13 cellular contexts compared by ENCODE assay signal in the genomic region with DNA sequence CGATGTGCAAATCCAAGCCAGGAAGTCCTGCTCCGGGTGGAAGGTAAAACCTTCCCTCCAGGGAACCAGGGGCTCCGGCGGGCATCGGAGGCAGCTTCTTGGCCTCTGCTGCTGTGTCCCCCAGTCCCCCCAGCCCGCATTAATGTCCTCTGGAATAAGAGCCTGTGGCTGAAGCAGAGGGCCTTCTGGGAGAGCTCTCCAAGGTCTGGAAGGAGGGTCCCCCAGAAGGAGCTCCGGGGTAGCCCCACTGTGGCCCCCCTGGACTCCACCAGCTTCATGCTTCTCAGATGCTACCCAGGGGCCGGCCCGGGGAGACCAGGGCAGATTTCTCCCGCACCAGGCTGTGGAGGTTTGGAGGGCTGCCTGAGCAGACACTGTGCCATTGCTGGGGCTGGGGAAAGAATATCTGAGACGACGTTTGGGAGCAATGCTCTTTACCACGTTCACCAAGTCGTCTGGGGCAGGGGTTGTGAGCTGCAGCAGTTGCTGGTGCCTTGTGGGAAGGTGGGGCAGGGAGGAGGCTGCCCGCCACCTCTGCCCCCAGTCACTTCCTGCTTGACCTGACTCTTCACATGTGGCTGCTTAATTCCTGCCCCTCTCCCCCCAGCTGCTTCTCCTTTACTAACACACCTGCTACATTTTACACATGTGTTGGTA. TPM values are rescaled to one million over a fixed set of nuclear protein-coding genes. Genes with fewer than 3 reads are reported as not detected.
DNase-seq lines count a peak whose midpoint lies in the region; ATAC-seq lines count a peak whose summit lies in the region.
"Had no signal": no experiment of that assay in that cellular context is flagged by ENCODE, and none has a peak within 500 bp of the region (broad histone marks: within the 10 kb centered on the region; RNA-seq: fewer than 3 reads in every experiment).

No MANE protein-coding gene starts in this region.

- no peaks in the 10 kb centered on the region for H3K27me3 Mint-ChIP-seq in CD4-positive, alpha-beta memory T cell
- H3K27me3 Mint-ChIP-seq in T-helper 1 cell treated with Interleukin-12 subunit alpha and Interleukin-12 subunit beta and Interleukin-4 antibody, amounts not matched to agents 30 μg/mL and 1 μg/mL, for 36 hours (ENCODE audit: low read depth), result peaks cover 4% of the 10 kb centered on the region

- no peaks in the 10 kb centered on the region for H3K9me3 Mint-ChIP-seq in CD4-positive, alpha-beta memory T cell
- no peaks in the 10 kb centered on the region for H3K9me3 Mint-ChIP-seq in T-helper 1 cell treated with Interleukin-12 subunit alpha and Interleukin-12 subunit beta and Interleukin-4 antibody, amounts not matched to agents 30 μg/mL and 1 μg/mL, for 36 hours

- in situ Hi-C loops in G401 (cut with HindIII; ENCODE audit: low sequenced_read_pairs), result no loop called here

- peaks cover 29 to 49% (median 39%) of the 10 kb centered on the region in 4 donors for H3K4me1 Mint-ChIP-seq in CD4-positive, alpha-beta memory T cell
- H3K4me1 Mint-ChIP-seq in T-helper 1 cell treated with Interleukin-12 subunit alpha and Interleukin-12 subunit beta and Interleukin-4 antibody, amounts not matched to agents 30 μg/mL and 1 μg/mL, for 36 hours (ENCODE audit: low read depth), result peaks cover 18% of the 10 kb centered on the region

- no peaks in the 10 kb centered on the region for H3K27me3 ChIP-seq in CD4-positive, alpha-beta memory T cell (ENCODE audit: insufficient read depth, low read length)

- DNase-seq in CD4-positive, alpha-beta memory T cell, result peak in 2 of 5 donors; percentile 15 to 20
- DNase-seq in left colon (no peak), G401 (ENCODE audit: low spot score) (no peak), NCI-H1048 (lab: John Stamatoyannopoulos, UW) (no peak)
- DNase-seq: left ventricle myocardium superior, NCI-H446 treated with DMSO at 0.1 percent for 48 hours, nucleus accumbens had no signal

- peak overlapping the region; percentile 60 to 90 (median 77) for H3K27ac Mint-ChIP-seq in CD4-positive, alpha-beta memory T cell
- H3K27ac Mint-ChIP-seq in T-helper 1 cell treated with Interleukin-12 subunit alpha and Interleukin-12 subunit beta and Interleukin-4 antibody, amounts not matched to agents 30 μg/mL and 1 μg/mL, for 36 hours, result peak overlapping the region; percentile 57

- H3K36me3 ChIP-seq in CD4-positive, alpha-beta memory T cell (ENCODE audit: insufficient read depth, low read length), result no peaks in the 10 kb centered on the region

- peak overlapping the region in 7 of 8 donors; percentile 64 to 83 (median 76) for H3K4me3 Mint-ChIP-seq in CD4-positive, alpha-beta memory T cell
- H3K4me3 Mint-ChIP-seq in T-helper 1 cell treated with Interleukin-12 subunit alpha and Interleukin-12 subunit beta and Interleukin-4 antibody, amounts not matched to agents 30 μg/mL and 1 μg/mL, for 36 hours, result peak overlapping the region; percentile 50
- H3K4me3 Mint-ChIP-seq: CD14-positive monocyte had no signal

- intact Hi-C loops in CD4-positive, alpha-beta memory T cell (cut with micrococcal nuclease), result no loop called here
- intact Hi-C loops in left colon (cut with DNase I, micrococcal nuclease), result no loop called here

- H3K27ac ChIP-seq in CD4-positive, alpha-beta memory T cell (ENCODE audit: low read depth, low read length), result no peak overlapping the region
- H3K27ac ChIP-seq: SK-N-MC had no signal

- CTCF ChIA-PET in CD4-positive, alpha-beta memory T cell (lab: Charles Lee; ENCODE audit: partially characterized antibody), result no interaction called here

- no peak overlapping the region for H3K4me3 ChIP-seq in CD4-positive, alpha-beta memory T cell (ENCODE audit: low read length in 2 of 2)
- H3K4me3 ChIP-seq: SK-N-MC had no signal

- POLR2A ChIA-PET in CD4-positive, alpha-beta memory T cell (lab: Charles Lee; ENCODE audit: partially characterized antibody), result interaction anchor here (1.4 kb wide), 1 partner anchor 13 kb away, joined by 8 read pairs; the partner anchor contains the start of gene ZNF316

- peaks cover 49% of the 10 kb centered on the region for H3K4me1 ChIP-seq in CD4-positive, alpha-beta memory T cell (ENCODE audit: insufficient read depth, low read length)

- ATAC-seq in GM19351 (IDR thresholded peaks at IDR 0.05; ENCODE audit: unreplicated experiment) (peak; percentile 58), left colon (peak; percentile 50), GM21360 (IDR thresholded peaks at IDR 0.05; ENCODE audit: unreplicated experiment) (no peak), GM21515 (IDR thresholded peaks at IDR 0.05; ENCODE audit: unreplicated experiment) (no peak)
- ATAC-seq: left ventricle myocardium superior had no signal

- H3K36me3 Mint-ChIP-seq in CD4-positive, alpha-beta memory T cell, result peaks cover 0 to 6% of the 10 kb centered on the region in 2 donors
- no peaks in the 10 kb centered on the region for H3K36me3 Mint-ChIP-seq in T-helper 1 cell treated with Interleukin-12 subunit alpha and Interleukin-12 subunit beta and Interleukin-4 antibody, amounts not matched to agents 30 μg/mL and 1 μg/mL, for 36 hours (ENCODE audit: low read depth)
- H3K36me3 Mint-ChIP-seq: CD14-positive monocyte had no signal

- no peaks in the 10 kb centered on the region for H3K9me3 ChIP-seq in CD4-positive, alpha-beta memory T cell (ENCODE audit: control insufficient read depth in 1 of 2, low read length in 2 of 2)

RNA-seq across cellular contexts. Expression of gene ZNF853, which starts 8.3 kb away (rescaled TPM):
- 1 to 10 TPM; 2.0 to 2.2 TPM for total RNA-seq in CD4-positive, alpha-beta memory T cell
- 1 to 10 TPM in 1 of 2 donors, under 1 TPM in 1; 0.34 to 1.9 TPM for polyA plus RNA-seq in CD4-positive, alpha-beta memory T cell
- total RNA-seq in left colon, result 1 to 10 TPM in 1 of 2 donors, under 1 TPM in 1; 0.79 to 2.9 TPM
- total RNA-seq in G401 (2014; rRNA removed; shearing (Covaris generic)), result 12.1 and 16.6 TPM in 2 replicates
- polyA plus RNA-seq: CD14-positive monocyte had no signal

RNA-seq across cellular contexts. Expression of gene ZNF316, which starts 13.4 kb away (rescaled TPM):
- total RNA-seq in CD4-positive, alpha-beta memory T cell, result 10 to 100 TPM; 59.4 to 62.0 TPM
- polyA plus RNA-seq in CD4-positive, alpha-beta memory T cell, result 1 to 10 TPM in 1 of 2 donors, under 1 TPM in 1; 0.45 to 5.8 TPM
- total RNA-seq in left colon, result 10 to 100 TPM; 19.0 to 21.1 TPM
- 15.3 and 20.2 TPM in 2 replicates for total RNA-seq in G401 (2014; rRNA removed; shearing (Covaris generic))

RNA-seq across cellular contexts. Expression of gene INTS15, which starts 33.9 kb away (rescaled TPM):
- total RNA-seq in CD4-positive, alpha-beta memory T cell, result 10 to 100 TPM; 56.6 to 62.1 TPM
- 10 to 100 TPM; 25.4 to 37.5 TPM for polyA plus RNA-seq in CD4-positive, alpha-beta memory T cell
- total RNA-seq in left colon, result 10 to 100 TPM; 22.5 to 24.4 TPM
- 24.5 and 33.1 TPM in 2 replicates for total RNA-seq in G401 (2014; rRNA removed; shearing (Covaris generic))

RNA-seq across cellular contexts. Expression of gene ZDHHC4, which starts 46.5 kb away (rescaled TPM):
- 10 to 100 TPM; 31.6 to 31.9 TPM for total RNA-seq in CD4-positive, alpha-beta memory T cell
- polyA plus RNA-seq in CD4-positive, alpha-beta memory T cell, result 10 to 100 TPM; 52.2 to 80.8 TPM
- total RNA-seq in left colon, result 10 to 100 TPM; 37.6 to 51.1 TPM
- 65.5 and 66.3 TPM in 2 replicates for total RNA-seq in G401 (2014; rRNA removed; shearing (Covaris generic))

Comparison
In these comparisons a context has a peak if more than half of its experiments do, and no peak if none do; other contexts are left out.
1. ATAC-seq: peak in GM19351 (single experiment) and left colon (single experiment); none in GM21360 (single experiment) and GM21515 (single experiment).